21 cellular contexts compared by ENCODE assay signal in genomic region chr21:33259428-33259827, GRCh38. TPM values are rescaled to one million over a fixed set of nuclear protein-coding genes. Genes with fewer than 3 reads are reported as not detected.
DNase-seq lines count a peak whose midpoint lies in the region; ATAC-seq, FAIRE-seq and TF ChIP-seq lines count a peak whose summit lies in the region.
"Had no signal": no experiment of that assay in that cellular context is flagged by ENCODE, and none has a peak within 500 bp of the region (broad histone marks: within the 10 kb centered on the region; RNA-seq: fewer than 3 reads in every experiment).

No MANE protein-coding gene starts in this region.

- no peaks in the 10 kb centered on the region for H3K9me3 ChIP-seq in keratinocyte (ENCODE audit: control insufficient read depth, low read depth, low read length)
- H3K9me3 ChIP-seq: gastroesophageal sphincter, upper lobe of right lung had no signal

- H3K4me1 Mint-ChIP-seq in activated B cell treated with CpG ODN at 0.5 μM for 24 hours = peaks cover 39% of the 10 kb centered on the region
- H3K4me1 Mint-ChIP-seq: endodermal cell had no signal

- H3K9me3 Mint-ChIP-seq in activated B cell treated with CpG ODN at 0.5 μM for 24 hours = peaks cover 2% of the 10 kb centered on the region
- H3K9me3 Mint-ChIP-seq: central memory CD8-positive, alpha-beta T cell had no signal

- DNase-seq in AG10803 (ENCODE audit: low read depth) = peak; percentile 22
- peak; percentile 37 for DNase-seq in EH (ENCODE audit: low read depth)
- no peak for DNase-seq in activated B cell treated with CpG ODN at 0.5 μM for 24 hours
- peak; percentile 15 for DNase-seq in keratinocyte (ENCODE audit: low read depth, low spot score)
- DNase-seq in middle frontal gyrus (ENCODE audit: extremely low spot score, low spot score) = no peak
- DNase-seq in HEK293T (ENCODE audit: extremely low spot score) = no peak
- no peak for DNase-seq in AG20443 (ENCODE audit: low spot score)
- DNase-seq: activated naive CD4-positive, alpha-beta T cell treated with anti-CD3 and anti-CD28 coated beads for 36 hours; AML-193; DMS79; NCI-H1092 treated with DMSO at 0.1 percent for 48 hours; NCI-H2227 treated with DMSO at 0.1 percent for 48 hours; stimulated activated naive B cell treated with anti-CD40 and anti-IgM and Interleukin-4, amounts not matched to agents 10 μg/mL and 1 μg/mL and 100 μg/mL, for 72 hours; upper lobe of right lung had no signal

- H3K9me1 ChIP-seq in keratinocyte (ENCODE audit: control insufficient read depth, extremely low read depth, insufficient read depth, low read length) = no peaks in the 10 kb centered on the region

- H3K27ac Mint-ChIP-seq in activated B cell treated with CpG ODN at 0.5 μM for 24 hours = peak overlapping the region; percentile 70
- H3K27ac Mint-ChIP-seq: activated CD4-positive, alpha-beta memory T cell treated with anti-CD3 and anti-CD28 coated beads for 36 hours; activated naive CD4-positive, alpha-beta T cell treated with anti-CD3 and anti-CD28 coated beads for 36 hours; endodermal cell had no signal

- peaks cover 69% of the 10 kb centered on the region for H3K36me3 Mint-ChIP-seq in activated B cell treated with CpG ODN at 0.5 μM for 24 hours (ENCODE audit: low read depth)

- no peak overlapping the region for H3K9ac ChIP-seq in keratinocyte (ENCODE audit: control insufficient read depth, extremely low read depth, insufficient read depth, low read length)

- no peak overlapping the region for H3K4me3 Mint-ChIP-seq in activated B cell treated with CpG ODN at 0.5 μM for 24 hours
- H3K4me3 Mint-ChIP-seq: activated CD4-positive, alpha-beta memory T cell treated with anti-CD3 and anti-CD28 coated beads for 36 hours; activated naive CD4-positive, alpha-beta T cell treated with anti-CD3 and anti-CD28 coated beads for 36 hours; central memory CD8-positive, alpha-beta T cell; endodermal cell; stimulated activated naive B cell treated with anti-CD40 and anti-IgM and Interleukin-4, amounts not matched to agents 10 μg/mL and 1 μg/mL and 100 μg/mL, for 72 hours had no signal

- no peak for TF ChIP-seq CTCF in AG10803 (conservative IDR thresholded peaks at IDR 0.05; ENCODE audit: low read length)
- TF ChIP-seq CTCF in activated B cell treated with CpG ODN at 0.5 μM for 24 hours (IDR thresholded peaks at IDR 0.05) = no peak
- no peak for TF ChIP-seq CTCF in keratinocyte (optimal IDR thresholded peaks at IDR 0.05 in 1 of 3, IDR thresholded peaks at IDR 0.05 in 1 of 3, conservative IDR thresholded peaks at IDR 0.05 in 1 of 3; ENCODE audit: extremely low read depth in 1 of 3, insufficient read depth in 2 of 3, low read length in 3 of 3)

- dilution Hi-C loops in keratinocyte (cut with MboI; ENCODE audit: extremely low pct_ligation_motif_present, low sequenced_read_pairs) = no loop called here

- intact Hi-C loops in activated B cell treated with CpG ODN at 0.5 μM for 24 hours (cut with micrococcal nuclease) = no loop called here

- FAIRE-seq in keratinocyte (lab: Jason Lieb, UNC) = peak; percentile 71
- FAIRE-seq: H54 had no signal

- no peak for ATAC-seq in activated B cell treated with CpG ODN at 0.5 μM for 24 hours (ENCODE audit: low read depth)
- ATAC-seq in GM19467 (IDR thresholded peaks at IDR 0.05; ENCODE audit: unreplicated experiment) = no peak
- ATAC-seq: gastroesophageal sphincter; stimulated activated naive B cell treated with anti-CD40 and anti-IgM and Interleukin-4, amounts not matched to agents 10 μg/mL and 1 μg/mL and 100 μg/mL, for 72 hours; upper lobe of right lung had no signal

- POLR2A ChIA-PET in activated B cell treated with CpG ODN at 0.5 μM for 24 hours (lab: Charles Lee) (interaction anchor here (1.1 kb wide), 1 partner anchor 109 kb away, joined by 3 read pairs; no protein-coding TSS in a partner anchor), HEK293T (lab: Yijun Ruan, JAX) (no interaction called here)

- CTCF ChIA-PET in activated B cell treated with CpG ODN at 0.5 μM for 24 hours (lab: Charles Lee) = no interaction called here
- CTCF ChIA-PET in HEK293T (lab: Yijun Ruan, JAX) = no interaction called here

- peak overlapping the region; percentile 23 for H3K4me2 ChIP-seq in keratinocyte (ENCODE audit: control insufficient read depth, extremely low read depth, insufficient read depth, low read depth, low read length)

- H3K4me1 ChIP-seq in keratinocyte (ENCODE audit: control insufficient read depth, extremely low read depth, insufficient read depth, low read length) = peaks cover 22% of the 10 kb centered on the region
- H3K4me1 ChIP-seq: gastroesophageal sphincter, upper lobe of right lung had no signal

- H3K4me3 ChIP-seq in AG10803 (ENCODE audit: low read length) = no peak overlapping the region
- no peak overlapping the region for H3K4me3 ChIP-seq in keratinocyte (ENCODE audit: control insufficient read depth in 2 of 3, extremely low read depth in 1 of 3, insufficient read depth in 2 of 3, low read depth in 1 of 3, low read length in 3 of 3)
- H3K4me3 ChIP-seq: gastroesophageal sphincter, SK-N-MC, upper lobe of right lung had no signal

- peak overlapping the region; percentile 41 for H3K27ac ChIP-seq in keratinocyte (ENCODE audit: control insufficient read depth, insufficient read depth, low read length)
- H3K27ac ChIP-seq: gastroesophageal sphincter, SK-N-MC, upper lobe of right lung had no signal

- H3K27me3 Mint-ChIP-seq in activated B cell treated with CpG ODN at 0.5 μM for 24 hours = no peaks in the 10 kb centered on the region
- H3K27me3 Mint-ChIP-seq: activated CD4-positive, alpha-beta memory T cell treated with anti-CD3 and anti-CD28 coated beads for 36 hours; central memory CD8-positive, alpha-beta T cell; stimulated activated naive B cell treated with anti-CD40 and anti-IgM and Interleukin-4, amounts not matched to agents 10 μg/mL and 1 μg/mL and 100 μg/mL, for 72 hours had no signal

- no peak overlapping the region for H2AFZ ChIP-seq in keratinocyte (ENCODE audit: control insufficient read depth, low read length)

- H3K27me3 ChIP-seq in keratinocyte (ENCODE audit: control insufficient read depth, extremely low read depth, insufficient read depth, low read length) = no peaks in the 10 kb centered on the region
- H3K27me3 ChIP-seq: gastroesophageal sphincter, upper lobe of right lung had no signal

- peaks cover 3 to 4% of the 10 kb centered on the region in 2 experiments for H3K36me3 ChIP-seq in keratinocyte (ENCODE audit: control insufficient read depth in 2 of 2, extremely low read depth in 1 of 2, insufficient read depth in 2 of 2, low read length in 2 of 2)

- no peaks in the 10 kb centered on the region for H4K20me1 ChIP-seq in keratinocyte (ENCODE audit: control insufficient read depth, extremely low read depth, insufficient read depth, low read length)

- H3K79me2 ChIP-seq in keratinocyte (ENCODE audit: control insufficient read depth, insufficient read depth, low read length) = no peaks in the 10 kb centered on the region

TF ChIP-seq in HEK293T, 16 proteins besides CTCF, POLR2A, EP300 and RAD21:
- TF ChIP-seq L3MBTL2 (conservative IDR thresholded peaks at IDR 0.05) (no peak), PKNOX1 (IDR thresholded peaks at IDR 0.05) (no peak), ZNF384 (IDR thresholded peaks at IDR 0.05) (no peak), ARNT (IDR thresholded peaks at IDR 0.05) (no peak), LEF1 (IDR thresholded peaks at IDR 0.05; ENCODE audit: borderline replicate concordance) (no peak), FOXA1 (IDR thresholded peaks at IDR 0.05) (no peak)

RNA-seq across cellular contexts. Expression of gene IL10RB, which starts 6.7 kb away (rescaled TPM):
- 36.7 and 37.9 TPM in 2 replicates for total RNA-seq in activated B cell treated with CpG ODN at 0.5 μM for 24 hours
- polyA plus RNA-seq in keratinocyte = 17.4 to 24.1 TPM (median 19.6 TPM) in 3 replicates
- 15.1 TPM for polyA plus RNA-seq in keratinocyte (2011; ENCODE audit: low read depth)
- polyA plus RNA-seq in keratinocyte (2011; cell fraction: cytosol; rRNA removed) = 15.8 and 20.4 TPM in 2 replicates
- polyA plus RNA-seq in keratinocyte (2011; cell fraction: nucleus; rRNA removed) = 19.2 and 21.4 TPM in 2 replicates
- polyA plus RNA-seq in keratinocyte (2012; ENCODE audit: low replicate concordance) = 15.2 and 16.1 TPM in 2 replicates
- polyA minus RNA-seq in keratinocyte = 21.8 to 28.2 TPM (median 24.0 TPM) in 3 replicates
- polyA minus RNA-seq in keratinocyte (2011; cell fraction: cytosol; rRNA and poly(A)+ RNA removed) = 21.7 TPM
- polyA minus RNA-seq in keratinocyte (2011; cell fraction: nucleus; rRNA and poly(A)+ RNA removed) = 10.0 and 14.2 TPM in 2 replicates

RNA-seq across cellular contexts. Expression of gene IFNAR2, which starts 29.7 kb away (rescaled TPM):
- 24.9 and 29.2 TPM in 2 replicates for total RNA-seq in activated B cell treated with CpG ODN at 0.5 μM for 24 hours
- 14.7 to 23.0 TPM (median 15.7 TPM) in 3 replicates for polyA plus RNA-seq in keratinocyte
- polyA plus RNA-seq in keratinocyte (2011; ENCODE audit: low read depth) = 1.8 TPM
- 10.0 and 18.7 TPM in 2 replicates for polyA plus RNA-seq in keratinocyte (2011; cell fraction: cytosol; rRNA removed)
- polyA plus RNA-seq in keratinocyte (2011; cell fraction: nucleus; rRNA removed) = 11.3 and 15.1 TPM in 2 replicates
- polyA plus RNA-seq in keratinocyte (2012; ENCODE audit: low replicate concordance) = 3.8 and 10.5 TPM in 2 replicates
- polyA minus RNA-seq in keratinocyte = 4.4 to 21.1 TPM (median 5.3 TPM) in 3 replicates
- polyA minus RNA-seq in keratinocyte (2011; cell fraction: cytosol; rRNA and poly(A)+ RNA removed) = 9.8 TPM
- 3.9 and 17.3 TPM in 2 replicates for polyA minus RNA-seq in keratinocyte (2011; cell fraction: nucleus; rRNA and poly(A)+ RNA removed)

Comparison
In these comparisons a context has a peak if more than half of its experiments do, and no peak if none do; other contexts are left out.
1. DNase-seq: peak in AG10803 (single experiment), EH (single experiment) and keratinocyte (single experiment); none in activated B cell treated with CpG ODN at 0.5 μM for 24 hours (single experiment), middle frontal gyrus (single experiment), HEK293T (single experiment) and AG20443 (single experiment).